In genomic region chr11:88174627-88175003, GRCh38 we compare ENCODE assay signal across 8 cellular contexts. TPM values are rescaled to one million over a fixed set of nuclear protein-coding genes. Genes with fewer than 3 reads are reported as not detected.
DNase-seq lines count a peak whose midpoint lies in the region; ATAC-seq lines count a peak whose summit lies in the region.

No MANE protein-coding gene starts in this region.

- H3K9ac ChIP-seq in skeletal muscle satellite cell (ENCODE audit: low read depth, low read length), result peak overlapping the region; percentile 65

- peak in 2 of 3 experiments; percentile 79 to 83 for DNase-seq in NCI-H1417 (lab: John Stamatoyannopoulos, UW)
- no peak for DNase-seq in NCI-H1417 treated with DMSO at 0.1 percent for 48 hours (lab: John Stamatoyannopoulos, UW)
- DNase-seq in OCI-M1 (lab: John Stamatoyannopoulos, UW), result peak; percentile 95
- DNase-seq in astrocyte of the hippocampus (ENCODE audit: low read depth, low spot score), result peak; percentile 84
- DNase-seq in NCI-H146 (lab: John Stamatoyannopoulos, UW), result no peak

- H3K36me3 ChIP-seq in skeletal muscle satellite cell (ENCODE audit: insufficient read depth, low read length), result no peaks in the 10 kb centered on the region

- H3K27me3 ChIP-seq in skeletal muscle satellite cell (ENCODE audit: control insufficient read depth, insufficient read depth, low read length), result peaks cover 3% of the 10 kb centered on the region

- peaks cover 21% of the 10 kb centered on the region for H3K4me1 ChIP-seq in skeletal muscle satellite cell (ENCODE audit: control insufficient read depth, insufficient read depth, low read length)

- H3K9me3 ChIP-seq in skeletal muscle satellite cell (replicated peaks; ENCODE audit: low read length), result no peaks in the 10 kb centered on the region

- H3K4me2 ChIP-seq in skeletal muscle satellite cell (ENCODE audit: low read length), result peak overlapping the region; percentile 98

- ATAC-seq in HG02571 (IDR thresholded peaks at IDR 0.05; ENCODE audit: unreplicated experiment), result peak; percentile 43

- H3K4me3 ChIP-seq in iPS-11a (ENCODE audit: low read depth, low read length) (peak overlapping the region; percentile 69), skeletal muscle satellite cell (ENCODE audit: low read length) (peak overlapping the region; percentile 73)

RNA-seq across cellular contexts. Expression of gene RAB38, which starts 0.6 kb away (rescaled TPM):
- 0.44 and 3.5 TPM in 2 replicates for total RNA-seq in skeletal muscle satellite cell (2012; rRNA removed)

Comparison
In these comparisons a context has a peak if more than half of its experiments do, and no peak if none do; other contexts are left out.
1. DNase-seq: peak in NCI-H1417 (2 of 3), OCI-M1 (single experiment) and astrocyte of the hippocampus (single experiment); none in NCI-H1417 treated with DMSO at 0.1 percent for 48 hours (single experiment) and NCI-H146 (single experiment).